In genomic region chr10:3067859-3068179, GRCh38 we compare ENCODE assay signal across 1 cellular context.
TF ChIP-seq lines count a peak whose summit lies in the region.

No MANE protein-coding gene starts in this region.

TF ChIP-seq in HepG2, 621 proteins besides CTCF, POLR2A, EP300 and RAD21 (continued from another document):
- no peak for TF ChIP-seq HMGXB3 (CRISPR knock-in tag; IDR thresholded peaks at IDR 0.05; ENCODE audit: borderline replicate concordance)
- no peak for TF ChIP-seq ATRX (CRISPR knock-in tag; IDR thresholded peaks at IDR 0.05; ENCODE audit: borderline replicate concordance)
- TF ChIP-seq GTF3A (CRISPR knock-in tag; conservative IDR thresholded peaks at IDR 0.05) = no peak
- no peak for TF ChIP-seq GPN1 (CRISPR knock-in tag; IDR thresholded peaks at IDR 0.05; ENCODE audit: borderline replicate concordance)
- no peak for TF ChIP-seq ZNF549 (CRISPR knock-in tag; IDR thresholded peaks at IDR 0.05)
- TF ChIP-seq EED (CRISPR knock-in tag; IDR thresholded peaks at IDR 0.05) = no peak
- no peak for TF ChIP-seq ZNF580 (CRISPR knock-in tag; IDR thresholded peaks at IDR 0.05; ENCODE audit: borderline replicate concordance, low read depth)
- TF ChIP-seq FLYWCH1 (CRISPR knock-in tag; IDR thresholded peaks at IDR 0.05) = no peak
- TF ChIP-seq HNRNPK (IDR thresholded peaks at IDR 0.05; ENCODE audit: low read depth, low read length, poor library complexity, severe bottlenecking) = peak; percentile 11
- TF ChIP-seq SMARCE1 (IDR thresholded peaks at IDR 0.05; ENCODE audit: borderline replicate concordance) = no peak
- TF ChIP-seq ZNF687 (CRISPR knock-in tag; IDR thresholded peaks at IDR 0.05) = 0 out of 2 replicates have a peak, but pooled peaks have one; percentile 6
- no peak for TF ChIP-seq ZNF839 (CRISPR knock-in tag; IDR thresholded peaks at IDR 0.05; ENCODE audit: borderline replicate concordance)
